8 cellular contexts compared by ENCODE assay signal in genomic region chr7:26398436-26399308, GRCh38.
DNase-seq lines count a peak whose midpoint lies in the region; ATAC-seq and TF ChIP-seq lines count a peak whose summit lies in the region.

No MANE protein-coding gene starts in this region.

- peak; percentile 87 for ATAC-seq in GM21576 (IDR thresholded peaks at IDR 0.05; ENCODE audit: unreplicated experiment)

- no peaks in the 10 kb centered on the region for H3K9me3 ChIP-seq in right atrium auricular region

- no peaks in the 10 kb centered on the region for H3K27me3 ChIP-seq in right atrium auricular region

- DNase-seq in GDM1 (lab: John Stamatoyannopoulos, UW) = peak; percentile 76
- peak; percentile 64 for DNase-seq in HuH-7 (ENCODE audit: low spot score)
- peak; percentile 77 for DNase-seq in RKO (ENCODE audit: low spot score)
- peak; percentile 41 for DNase-seq in amniotic epithelial cell (ENCODE audit: low read depth)
- DNase-seq in right atrium auricular region (ENCODE audit: low spot score) = no peak
- peak; percentile 91 for DNase-seq in posterior vena cava (ENCODE audit: low spot score)
- DNase-seq in SW 1271 (lab: John Stamatoyannopoulos, UW) = no peak

- H3K4me1 ChIP-seq in right atrium auricular region = peaks cover 0 to 15% of the 10 kb centered on the region in 2 donors

- H3K4me3 ChIP-seq in right atrium auricular region = peak overlapping the region; percentile 60 to 63

- no peak for TF ChIP-seq CTCF in right atrium auricular region (IDR thresholded peaks at IDR 0.05)

- no peaks in the 10 kb centered on the region for H3K36me3 ChIP-seq in right atrium auricular region

- intact Hi-C loops in posterior vena cava (cut with DNase I) = loop anchor here in 1 of 2 donors (10.0 kb wide), 1 partner anchor 1684 kb away; no protein-coding TSS in a partner anchor

- H3K27ac ChIP-seq in right atrium auricular region = peak overlapping the region; percentile 74 to 77

Comparison
In these comparisons a context has a peak if more than half of its experiments do, and no peak if none do; other contexts are left out.
1. DNase-seq: peak in GDM1 (single experiment), HuH-7 (single experiment), RKO (single experiment), amniotic epithelial cell (single experiment) and posterior vena cava (single experiment); none in right atrium auricular region (single experiment) and SW 1271 (0 of 2).